12 cellular contexts compared by ENCODE assay signal in the genomic region with DNA sequence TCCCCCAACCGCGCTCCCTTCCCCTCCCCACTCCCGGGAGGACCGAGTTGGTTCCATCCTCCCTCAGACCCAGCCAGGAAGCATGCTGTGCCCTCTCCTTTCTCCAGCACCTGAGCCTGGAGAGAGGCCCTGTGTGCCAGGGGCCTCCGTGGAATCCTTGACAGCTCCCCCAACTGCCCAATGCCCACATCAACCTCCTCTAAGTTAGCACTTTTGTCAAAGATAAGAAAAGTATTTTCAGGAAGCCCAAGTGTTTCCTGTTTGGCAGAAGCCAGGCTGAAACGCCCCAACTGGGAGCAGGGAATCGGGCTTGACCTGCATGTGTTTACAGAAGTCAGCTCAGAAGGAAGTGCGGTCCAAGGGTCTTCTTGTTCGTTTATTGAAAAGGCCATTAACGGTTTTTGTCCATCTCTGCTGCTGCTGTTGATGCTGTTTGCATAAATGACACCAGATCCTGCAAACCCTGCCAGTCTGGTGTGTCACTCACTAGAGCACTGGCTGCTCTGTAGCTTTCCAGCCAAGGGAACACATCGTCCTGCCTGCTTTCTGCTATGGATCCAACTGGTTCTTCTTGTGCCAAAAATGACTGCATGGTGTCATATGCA. TPM values are rescaled to one million over a fixed set of nuclear protein-coding genes. Genes with fewer than 3 reads are reported as not detected.
A peak's percentile ranks its signal among the peaks of the same experiment; 100 is the strongest.
DNase-seq lines count a peak whose midpoint lies in the region; ATAC-seq lines count a peak whose summit lies in the region.
"Had no signal": no experiment of that assay in that cellular context is flagged by ENCODE, and none has a peak within 500 bp of the region (broad histone marks: within the 10 kb centered on the region; RNA-seq: fewer than 3 reads in every experiment).

No MANE protein-coding gene starts in this region.

- 41 to 45% methylated on average over 11 of the region's 11 CpGs for WGBS in esophagus, 2 donors
- 36% methylated on average over 11 of the region's 11 CpGs for WGBS in urinary bladder

- peaks cover 15% of the 10 kb centered on the region for H3K27me3 Mint-ChIP-seq in activated naive CD4-positive, alpha-beta T cell treated with anti-CD3 and anti-CD28 coated beads, Interleukin-2, amount 10 ng/mL, durations not matched to agents 7 days and 5 days
- H3K27me3 Mint-ChIP-seq: activated T-helper 17 cell treated with anti-CD3 and anti-CD28 coated beads, Interleukin-2, amount 50 U/mL, for 72 hours had no signal

- H3K36me3 Mint-ChIP-seq in activated naive CD4-positive, alpha-beta T cell treated with anti-CD3 and anti-CD28 coated beads, Interleukin-2, amount 50 U/mL, for 72 hours, result peaks cover 0 to 5% of the 10 kb centered on the region in 2 donors
- H3K36me3 Mint-ChIP-seq in activated naive CD4-positive, alpha-beta T cell treated with anti-CD3 and anti-CD28 coated beads, Interleukin-2, amount 10 ng/mL, durations not matched to agents 7 days and 5 days, result no peaks in the 10 kb centered on the region

- H3K9me3 Mint-ChIP-seq in activated naive CD4-positive, alpha-beta T cell treated with anti-CD3 and anti-CD28 coated beads, Interleukin-2, amount 50 U/mL, for 72 hours, result peaks cover 0 to 13% of the 10 kb centered on the region in 2 donors
- peaks cover 3% of the 10 kb centered on the region for H3K9me3 Mint-ChIP-seq in activated naive CD4-positive, alpha-beta T cell treated with anti-CD3 and anti-CD28 coated beads, Interleukin-2, amount 10 ng/mL, durations not matched to agents 7 days and 5 days

- peaks cover 8% of the 10 kb centered on the region for H3K4me1 Mint-ChIP-seq in activated naive CD4-positive, alpha-beta T cell treated with anti-CD3 and anti-CD28 coated beads, Interleukin-2, amount 10 ng/mL, durations not matched to agents 7 days and 5 days

- CTCF ChIA-PET in activated naive CD4-positive, alpha-beta T cell treated with anti-CD3 and anti-CD28 coated beads, Interleukin-2, amount 10 ng/mL, durations not matched to agents 7 days and 5 days (lab: Charles Lee), result interaction anchor here (1.0 to 1.4 kb wide), 2 partner anchors 8 to 27 kb away, joined by 3 to 4 read pairs; no protein-coding TSS in a partner anchor

- no peaks in the 10 kb centered on the region for H3K9me3 ChIP-seq in esophagus (ENCODE audit: control insufficient read depth in 2 of 2, insufficient read depth in 1 of 2, low read depth in 1 of 2, low read length in 1 of 2)

- peak overlapping the region; percentile 45 to 81 for H3K27ac Mint-ChIP-seq in activated naive CD4-positive, alpha-beta T cell treated with anti-CD3 and anti-CD28 coated beads, Interleukin-2, amount 50 U/mL, for 72 hours
- H3K27ac Mint-ChIP-seq in activated naive CD4-positive, alpha-beta T cell treated with anti-CD3 and anti-CD28 coated beads, Interleukin-2, amount 10 ng/mL, durations not matched to agents 7 days and 5 days, result no peak overlapping the region
- H3K27ac Mint-ChIP-seq: activated T-helper 17 cell treated with anti-CD3 and anti-CD28 coated beads, Interleukin-2, amount 50 U/mL, for 72 hours had no signal

- H3K4me3 Mint-ChIP-seq in activated naive CD4-positive, alpha-beta T cell treated with anti-CD3 and anti-CD28 coated beads, Interleukin-2, amount 10 ng/mL, durations not matched to agents 7 days and 5 days, result no peak overlapping the region
- H3K4me3 Mint-ChIP-seq: activated T-helper 17 cell treated with anti-CD3 and anti-CD28 coated beads, Interleukin-2, amount 50 U/mL, for 72 hours had no signal

- DNase-seq in activated naive CD4-positive, alpha-beta T cell treated with anti-CD3 and anti-CD28 coated beads, Interleukin-2, amount 50 U/mL, for 72 hours (ENCODE audit: low spot score in 2 of 2), result no peak
- DNase-seq in activated naive CD4-positive, alpha-beta T cell treated with anti-CD3 and anti-CD28 coated beads, Interleukin-2, amount 10 ng/mL, durations not matched to agents 7 days and 5 days, result no peak
- DNase-seq in mucosa of gallbladder (ENCODE audit: low spot score) (peak; percentile 64), left colon (no peak), NCI-H1105 (lab: John Stamatoyannopoulos, UW) (no peak)
- DNase-seq: effector CD8-positive, alpha-beta T cell; KG1 had no signal

- no peaks in the 10 kb centered on the region for H3K36me3 ChIP-seq in esophagus (ENCODE audit: control insufficient read depth in 2 of 2, insufficient read depth in 2 of 2, low read length in 1 of 2)
- H3K36me3 ChIP-seq in urinary bladder (ENCODE audit: insufficient read depth), result no peaks in the 10 kb centered on the region

- no peaks in the 10 kb centered on the region for H3K27me3 ChIP-seq in esophagus (ENCODE audit: control insufficient read depth in 1 of 2, insufficient read depth in 2 of 2, low read length in 2 of 2)

- no peak for ATAC-seq in activated naive CD4-positive, alpha-beta T cell treated with anti-CD3 and anti-CD28 coated beads, Interleukin-2, amount 50 U/mL, for 72 hours
- ATAC-seq in left colon, result no peak
- ATAC-seq in HG03139 (IDR thresholded peaks at IDR 0.05; ENCODE audit: unreplicated experiment), result no peak
- ATAC-seq: activated T-helper 17 cell treated with anti-CD3 and anti-CD28 coated beads, Interleukin-2, amount 50 U/mL, for 72 hours had no signal

- no peak overlapping the region for H3K4me3 ChIP-seq in esophagus (ENCODE audit: low read depth in 1 of 2, low read length in 2 of 2)
- no peak overlapping the region for H3K4me3 ChIP-seq in urinary bladder (ENCODE audit: low read depth, low read length)

- H3K4me1 ChIP-seq in esophagus (ENCODE audit: control insufficient read depth in 2 of 2, insufficient read depth in 2 of 2, low read length in 1 of 2) (peaks cover 3% of the 10 kb centered on the region in 2 donors), urinary bladder (ENCODE audit: insufficient read depth) (no peaks in the 10 kb centered on the region)

- intact Hi-C loops in left colon (cut with DNase I, micrococcal nuclease), result no loop called here

- H3K27ac ChIP-seq in esophagus (ENCODE audit: low read depth in 2 of 2, low read length in 1 of 2), result peak overlapping the region; percentile 57 to 70
- peak overlapping the region; percentile 13 for H3K27ac ChIP-seq in urinary bladder (ENCODE audit: low read depth)

RNA-seq across cellular contexts. Expression of gene COL6A3, which starts 35.3 kb away (rescaled TPM):
- 10 to 100 TPM; 13.6 to 31.6 TPM for total RNA-seq in activated naive CD4-positive, alpha-beta T cell treated with anti-CD3 and anti-CD28 coated beads, Interleukin-2, amount 50 U/mL, for 72 hours
- polyA plus RNA-seq in esophagus (10 to 100 TPM in 1 of 2 donors, 1 to 10 TPM in 1; 4.3 to 10.3 TPM), urinary bladder (412 TPM)
- total RNA-seq in mucosa of gallbladder (258 TPM), urinary bladder (1,173 TPM), left colon (10 to 100 TPM; 22.6 to 79.5 TPM)
- polyA plus RNA-seq: keratinocyte had no signal

RNA-seq across cellular contexts. Expression of gene MLPH, which starts 37.8 kb away (rescaled TPM):
- not detected for total RNA-seq in activated naive CD4-positive, alpha-beta T cell treated with anti-CD3 and anti-CD28 coated beads, Interleukin-2, amount 50 U/mL, for 72 hours
- polyA plus RNA-seq in esophagus (1 to 10 TPM; 3.4 to 4.4 TPM), urinary bladder (14.2 TPM)
- total RNA-seq in mucosa of gallbladder (222 TPM), urinary bladder (11.7 TPM), left colon (100 to 1,000 TPM; 117 to 139 TPM)
- total RNA-seq: activated T-helper 17 cell treated with anti-CD3 and anti-CD28 coated beads, Interleukin-2, amount 50 U/mL, for 72 hours had no signal

Comparison
In these comparisons a context has a peak if more than half of its experiments do, and no peak if none do; other contexts are left out.
1. RNA of gene MLPH, which starts 37.8 kb away (total RNA-seq): 222 TPM in mucosa of gallbladder (single experiment), 117 to 139 TPM in left colon and 11.7 TPM in urinary bladder (single experiment); not detected in activated naive CD4-positive, alpha-beta T cell treated with anti-CD3 and anti-CD28 coated beads, Interleukin-2, amount 50 U/mL, for 72 hours; every median in the first group is over 10 times any median in the second.